In genomic region chr17:56598471-56598870, GRCh38 we compare ENCODE assay signal across 1 cellular context.
TF ChIP-seq lines count a peak whose summit lies in the region.

No MANE protein-coding gene starts in this region.

TF ChIP-seq in IMR-90, 13 proteins besides CTCF, POLR2A, EP300 and RAD21 (continued from another document):
- TF ChIP-seq, protein P1, sequence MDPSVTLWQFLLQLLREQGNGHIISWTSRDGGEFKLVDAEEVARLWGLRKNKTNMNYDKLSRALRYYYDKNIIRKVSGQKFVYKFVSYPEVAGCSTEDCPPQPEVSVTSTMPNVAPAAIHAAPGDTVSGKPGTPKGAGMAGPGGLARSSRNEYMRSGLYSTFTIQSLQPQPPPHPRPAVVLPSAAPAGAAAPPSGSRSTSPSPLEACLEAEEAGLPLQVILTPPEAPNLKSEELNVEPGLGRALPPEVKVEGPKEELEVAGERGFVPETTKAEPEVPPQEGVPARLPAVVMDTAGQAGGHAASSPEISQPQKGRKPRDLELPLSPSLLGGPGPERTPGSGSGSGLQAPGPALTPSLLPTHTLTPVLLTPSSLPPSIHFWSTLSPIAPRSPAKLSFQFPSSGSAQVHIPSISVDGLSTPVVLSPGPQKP (IDR thresholded peaks at IDR 0.05; ENCODE audit: borderline replicate concordance, low read depth, low read length), result no peak
- TF ChIP-seq CHD1 (IDR thresholded peaks at IDR 0.05; ENCODE audit: low read depth, low read length) (no peak), NFE2L2 (IDR thresholded peaks at IDR 0.05; ENCODE audit: low read depth, low read length) (no peak), RFX5 (IDR thresholded peaks at IDR 0.05; ENCODE audit: low read depth, low read length) (no peak), SMC3 (IDR thresholded peaks at IDR 0.05; ENCODE audit: low read depth, low read length) (no peak), RCOR1 (IDR thresholded peaks at IDR 0.05; ENCODE audit: insufficient replicate concordance, low read length) (no peak), MAFK (IDR thresholded peaks at IDR 0.05; ENCODE audit: low read depth, low read length) (no peak), FOS (IDR thresholded peaks at IDR 0.05; ENCODE audit: low read depth, low read length) (no peak)
